30 cellular contexts compared by ENCODE assay signal in the genomic region with DNA sequence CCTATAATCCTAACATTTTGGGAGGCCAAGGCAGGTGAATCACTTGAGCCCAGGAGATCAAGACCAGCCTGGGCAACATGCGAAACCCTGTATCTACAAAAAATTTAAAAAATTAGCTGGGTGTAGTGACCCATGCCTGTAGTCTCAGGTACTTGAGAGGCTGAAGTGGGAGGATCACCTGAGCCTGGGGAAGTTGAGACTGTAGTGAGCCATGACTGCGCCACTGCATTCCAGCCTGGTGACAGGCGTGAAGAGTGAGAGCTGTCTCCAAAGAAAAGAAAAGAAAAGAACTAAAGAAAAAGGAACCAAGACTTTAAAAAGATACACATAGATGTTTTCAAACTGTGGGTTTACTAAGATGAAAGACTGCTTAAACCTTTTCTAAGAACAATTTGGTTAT.
"Had no signal": no experiment of that assay in that cellular context is flagged by ENCODE, and none has a peak within 500 bp of the region (broad histone marks: within the 10 kb centered on the region; RNA-seq: fewer than 3 reads in every experiment).

No MANE protein-coding gene starts in this region.

- FAIRE-seq: RCC 7860, TTC549 had no signal

- H3K27ac Mint-ChIP-seq: activated CD4-positive, alpha-beta T cell treated with anti-CD3 and anti-CD28 coated beads, Interleukin-2, amount 10 ng/mL, durations not matched to agents 24 days and 14 days; activated CD8-positive, alpha-beta T cell treated with anti-CD3 and anti-CD28 coated beads for 36 hours; activated naive CD8-positive, alpha-beta T cell treated with anti-CD3 and anti-CD28 coated beads for 36 hours; activated T-cell treated with anti-CD3 and anti-CD28 coated beads, Interleukin-2, amount 50 U/mL, for 72 hours; activated T-helper 17 cell treated with anti-CD3 and anti-CD28 coated beads, Interleukin-2, amount 50 U/mL, for 72 hours had no signal

- H3K27me3 ChIP-seq: brain microvascular endothelial cell had no signal

- H3K27ac ChIP-seq: brain microvascular endothelial cell, PC-9, RWPE1 had no signal

- H3K4me1 Mint-ChIP-seq: activated CD4-positive, alpha-beta T cell treated with anti-CD3 and anti-CD28 coated beads, Interleukin-2, amount 10 ng/mL, durations not matched to agents 24 days and 14 days; activated naive CD8-positive, alpha-beta T cell treated with anti-CD3 and anti-CD28 coated beads for 36 hours; activated T-helper 17 cell treated with anti-CD3 and anti-CD28 coated beads, Interleukin-2, amount 50 U/mL, for 72 hours had no signal

- H3K4me2 ChIP-seq: PC-9 had no signal

- H3K9me3 Mint-ChIP-seq: activated CD4-positive, alpha-beta T cell treated with anti-CD3 and anti-CD28 coated beads, Interleukin-2, amount 10 ng/mL, durations not matched to agents 24 days and 14 days; activated CD8-positive, alpha-beta T cell treated with anti-CD3 and anti-CD28 coated beads for 36 hours; activated naive CD8-positive, alpha-beta T cell treated with anti-CD3 and anti-CD28 coated beads for 36 hours; activated T-cell treated with anti-CD3 and anti-CD28 coated beads, Interleukin-2, amount 50 U/mL, for 72 hours; activated T-helper 17 cell treated with anti-CD3 and anti-CD28 coated beads, Interleukin-2, amount 50 U/mL, for 72 hours had no signal

- H2AFZ ChIP-seq: PC-9 had no signal

- H3K36me3 ChIP-seq: brain microvascular endothelial cell had no signal

- H3K27me3 Mint-ChIP-seq: activated CD4-positive, alpha-beta T cell treated with anti-CD3 and anti-CD28 coated beads, Interleukin-2, amount 10 ng/mL, durations not matched to agents 24 days and 14 days; activated CD8-positive, alpha-beta T cell treated with anti-CD3 and anti-CD28 coated beads for 36 hours; activated naive CD8-positive, alpha-beta T cell treated with anti-CD3 and anti-CD28 coated beads for 36 hours; activated T-helper 17 cell treated with anti-CD3 and anti-CD28 coated beads, Interleukin-2, amount 50 U/mL, for 72 hours had no signal

- H3K36me3 Mint-ChIP-seq: activated naive CD8-positive, alpha-beta T cell treated with anti-CD3 and anti-CD28 coated beads for 36 hours had no signal

- DNase-seq: activated CD4-positive, alpha-beta T cell treated with anti-CD3 and anti-CD28 coated beads, Interleukin-2, amount 10 ng/mL, durations not matched to agents 24 days and 14 days; activated CD4-positive, alpha-beta T cell treated with anti-CD3 and anti-CD28 coated beads, Interleukin-2, amount 50 U/mL, for 4 hours; activated CD8-positive, alpha-beta T cell treated with anti-CD3 and anti-CD28 coated beads for 36 hours; activated effector memory CD4-positive, alpha-beta T cell treated with anti-CD3 and anti-CD28 coated beads, Interleukin-2, amount 50 U/mL, for 16 hours; activated naive CD4-positive, alpha-beta T cell; activated naive CD4-positive, alpha-beta T cell treated with anti-CD3 and anti-CD28 coated beads, Interleukin-2, amount 50 U/mL, for 16 hours; activated naive CD8-positive, alpha-beta T cell treated with anti-CD3 and anti-CD28 coated beads for 36 hours; activated T-cell treated with anti-CD3 and anti-CD28 coated beads, Interleukin-2, amount 50 U/mL, for 1 hour; activated T-cell treated with anti-CD3 and anti-CD28 coated beads, Interleukin-2, amount 50 U/mL, for 72 hours; amniotic stem cell; aorta; brain microvascular endothelial cell; central memory CD4-positive, alpha-beta T cell; NCI-H1092 treated with DMSO at 0.1 percent for 48 hours; NCI-H1417; NCI-H146; NCI-H187; NCI-H2029 treated with DMSO at 0.1 percent for 48 hours; NCI-H2107; NCI-H2171; NCI-H510A; NCI-H526; NCI-H748 treated with DMSO at 0.1 percent for 48 hours; PC-9; SIG-M5 had no signal

- ATAC-seq: activated CD8-positive, alpha-beta T cell treated with anti-CD3 and anti-CD28 coated beads for 36 hours; activated T-cell treated with anti-CD3 and anti-CD28 coated beads, Interleukin-2, amount 50 U/mL, for 72 hours; activated T-helper 17 cell treated with anti-CD3 and anti-CD28 coated beads, Interleukin-2, amount 50 U/mL, for 72 hours; Right ventricle myocardium inferior had no signal

- H3K4me3 ChIP-seq: PC-9 had no signal

- H3K4me3 Mint-ChIP-seq: activated CD4-positive, alpha-beta T cell treated with anti-CD3 and anti-CD28 coated beads, Interleukin-2, amount 10 ng/mL, durations not matched to agents 24 days and 14 days; activated CD8-positive, alpha-beta T cell treated with anti-CD3 and anti-CD28 coated beads for 36 hours; activated naive CD8-positive, alpha-beta T cell treated with anti-CD3 and anti-CD28 coated beads for 36 hours; activated T-cell treated with anti-CD3 and anti-CD28 coated beads, Interleukin-2, amount 50 U/mL, for 72 hours; activated T-helper 17 cell treated with anti-CD3 and anti-CD28 coated beads, Interleukin-2, amount 50 U/mL, for 72 hours had no signal
